In genomic region chr1:199553104-199553503, GRCh38 we compare ENCODE assay signal across 2 cellular contexts.
TF ChIP-seq lines count a peak whose summit lies in the region.

No MANE protein-coding gene starts in this region.

TF ChIP-seq in HepG2, 621 proteins besides CTCF, POLR2A, EP300 and RAD21:
- TF ChIP-seq MAZ (IDR thresholded peaks at IDR 0.05; ENCODE audit: borderline replicate concordance, low read depth, low read length) (no peak), MAZ (CRISPR knock-in tag; IDR thresholded peaks at IDR 0.05; ENCODE audit: low read depth) (no peak), HNRNPLL (IDR thresholded peaks at IDR 0.05; ENCODE audit: low read depth, low read length, poor library complexity, severe bottlenecking) (no peak), DNMT3B (CRISPR knock-in tag; conservative IDR thresholded peaks at IDR 0.05) (no peak), ATAD3A (CRISPR knock-in tag; IDR thresholded peaks at IDR 0.05) (no peak), ZNF562 (CRISPR knock-in tag; IDR thresholded peaks at IDR 0.05; ENCODE audit: borderline replicate concordance) (no peak), MAFF (IDR thresholded peaks at IDR 0.05; ENCODE audit: low read depth, low read length) (peak; percentile 62), MAFK (conservative IDR thresholded peaks at IDR 0.05 in 1 of 2, IDR thresholded peaks at IDR 0.05 in 1 of 2; ENCODE audit: low read length in 2 of 2) (peak; percentile 40 to 69; a peak in 3 of 4 replicates)

TF ChIP-seq in IMR-90, 13 proteins besides CTCF, POLR2A, EP300 and RAD21:
- no peak for TF ChIP-seq BHLHE40 (IDR thresholded peaks at IDR 0.05; ENCODE audit: low read depth, low read length)
- TF ChIP-seq MAFK (IDR thresholded peaks at IDR 0.05; ENCODE audit: low read depth, low read length): peak; percentile 76; the same call in 1 of the 2 replicates
- TF ChIP-seq CEBPB (IDR thresholded peaks at IDR 0.05; ENCODE audit: low read depth, low read length): no peak
